ENCODE assay signal across 35 cellular contexts in genomic region chr16:14416184-14416583, GRCh38.
"Had no signal": no experiment of that assay in that cellular context is flagged by ENCODE, and none has a peak within 500 bp of the region (broad histone marks: within the 10 kb centered on the region; RNA-seq: fewer than 3 reads in every experiment).

No MANE protein-coding gene starts in this region.

- ATAC-seq: activated CD4-positive, alpha-beta T cell treated with anti-CD3 and anti-CD28 coated beads for 36 hours; activated CD4-positive, CD25-positive, alpha-beta regulatory T cell treated with anti-CD3 and anti-CD28 coated beads, Interleukin-2, amount 50 U/mL, for 24 hours; activated CD8-positive, alpha-beta memory T cell treated with anti-CD3 and anti-CD28 coated beads, Interleukin-2, amount 10 ng/mL, durations not matched to agents 7 days and 5 days; activated CD8-positive, alpha-beta T cell treated with anti-CD3 and anti-CD28 coated beads, Interleukin-2, amount 10 ng/mL, durations not matched to agents 7 days and 5 days; activated naive CD8-positive, alpha-beta T cell treated with anti-CD3 and anti-CD28 coated beads, Interleukin-2, amount 50 U/mL, for 24 hours; WTC11 had no signal

- H3K36me3 ChIP-seq: ascending aorta, WERI-Rb-1 had no signal

- H3K27me3 ChIP-seq: ascending aorta had no signal

- H3K9me3 Mint-ChIP-seq: activated CD4-positive, alpha-beta memory T cell treated with anti-CD3 and anti-CD28 coated beads, Interleukin-2, amount 10 ng/mL, durations not matched to agents 7 days and 5 days; activated naive CD4-positive, alpha-beta T cell treated with anti-CD3 and anti-CD28 coated beads, Interleukin-2, amount 10 ng/mL, durations not matched to agents 7 days and 5 days; activated naive CD4-positive, alpha-beta T cell treated with anti-CD3 and anti-CD28 coated beads, Interleukin-2, amount 50 U/mL, for 24 hours; activated naive CD8-positive, alpha-beta T cell treated with anti-CD3 and anti-CD28 coated beads, Interleukin-2, amount 50 U/mL, for 24 hours; activated T-cell treated with anti-CD3 and anti-CD28 coated beads, Interleukin-2, amount 50 U/mL, for 24 hours; activated T-helper 2 cell treated with anti-CD3 and anti-CD28 coated beads, Interferon-gamma antibody, Interleukin-2, Interleukin-4, amounts not matched to agents 10 μg/mL and 5 μg/mL and 100 μg/mL, durations not matched to agents 14 hours and 24 hours and 36 hours had no signal

- H3K27me3 Mint-ChIP-seq: activated CD4-positive, alpha-beta memory T cell treated with anti-CD3 and anti-CD28 coated beads, Interleukin-2, amount 10 ng/mL, durations not matched to agents 7 days and 5 days; activated CD4-positive, alpha-beta T cell treated with anti-CD3 and anti-CD28 coated beads for 36 hours; activated CD4-positive, alpha-beta T cell treated with anti-CD3 and anti-CD28 coated beads, Interleukin-2, amount 10 ng/mL, durations not matched to agents 7 days and 5 days; activated CD8-positive, alpha-beta memory T cell treated with anti-CD3 and anti-CD28 coated beads, Interleukin-2, amount 10 ng/mL, durations not matched to agents 7 days and 5 days; activated naive CD4-positive, alpha-beta T cell treated with anti-CD3 and anti-CD28 coated beads, Interleukin-2, amount 10 ng/mL, durations not matched to agents 7 days and 5 days; activated naive CD4-positive, alpha-beta T cell treated with anti-CD3 and anti-CD28 coated beads, Interleukin-2, amount 50 U/mL, for 24 hours; activated naive CD8-positive, alpha-beta T cell; activated naive CD8-positive, alpha-beta T cell treated with anti-CD3 and anti-CD28 coated beads, Interleukin-2, amount 10 ng/mL, durations not matched to agents 7 days and 5 days; activated naive CD8-positive, alpha-beta T cell treated with anti-CD3 and anti-CD28 coated beads, Interleukin-2, amount 50 U/mL, for 24 hours; activated T-cell treated with anti-CD3 and anti-CD28 coated beads, Interleukin-2, amount 50 U/mL, for 24 hours had no signal

- H3K36me3 Mint-ChIP-seq: activated CD8-positive, alpha-beta memory T cell treated with anti-CD3 and anti-CD28 coated beads, Interleukin-2, amount 10 ng/mL, durations not matched to agents 7 days and 5 days; activated naive CD4-positive, alpha-beta T cell treated with anti-CD3 and anti-CD28 coated beads, Interleukin-2, amount 10 ng/mL, durations not matched to agents 7 days and 5 days; activated naive CD8-positive, alpha-beta T cell; activated naive CD8-positive, alpha-beta T cell treated with anti-CD3 and anti-CD28 coated beads, Interleukin-2, amount 10 ng/mL, durations not matched to agents 7 days and 5 days; brain had no signal

- DNase-seq: activated CD4-positive, alpha-beta memory T cell treated with anti-CD3 and anti-CD28 coated beads, Interleukin-2, amount 10 ng/mL, durations not matched to agents 7 days and 5 days; activated CD4-positive, alpha-beta T cell treated with anti-CD3 and anti-CD28 coated beads for 1 hour; activated CD4-positive, alpha-beta T cell treated with anti-CD3 and anti-CD28 coated beads for 36 hours; activated CD4-positive, alpha-beta T cell treated with anti-CD3 and anti-CD28 coated beads for 48 hours; activated CD4-positive, alpha-beta T cell treated with anti-CD3 and anti-CD28 coated beads, Interleukin-2, amount 10 ng/mL, durations not matched to agents 7 days and 5 days; activated CD4-positive, alpha-beta T cell treated with anti-CD3 and anti-CD28 coated beads, Interleukin-2, amount 50 U/mL, for 48 hours; activated CD4-positive, CD25-positive, alpha-beta regulatory T cell; activated CD8-positive, alpha-beta memory T cell treated with anti-CD3 and anti-CD28 coated beads for 24 hours; activated CD8-positive, alpha-beta memory T cell treated with anti-CD3 and anti-CD28 coated beads, Interleukin-2, amount 10 ng/mL, durations not matched to agents 7 days and 5 days; activated CD8-positive, alpha-beta memory T cell treated with anti-CD3 and anti-CD28 coated beads, Interleukin-2, amount 50 U/mL, for 48 hours; activated CD8-positive, alpha-beta T cell treated with anti-CD3 and anti-CD28 coated beads, Interleukin-2, amount 10 ng/mL, durations not matched to agents 7 days and 5 days; activated effector memory CD4-positive, alpha-beta T cell treated with Interleukin-2 at 50 U/mL for 16 hours; activated gamma-delta T cell; activated naive CD4-positive, alpha-beta T cell treated with anti-CD3 and anti-CD28 coated beads, Interleukin-2, amount 10 ng/mL, durations not matched to agents 7 days and 5 days; activated naive CD4-positive, alpha-beta T cell treated with Interleukin-2 at 50 U/mL for 16 hours; activated naive CD8-positive, alpha-beta T cell treated with anti-CD3 and anti-CD28 coated beads, Interleukin-2, amount 10 ng/mL, durations not matched to agents 7 days and 5 days; activated naive CD8-positive, alpha-beta T cell treated with anti-CD3 and anti-CD28 coated beads, Interleukin-2, amount 50 U/mL, for 24 hours; activated T-cell treated with anti-CD3 and anti-CD28 coated beads, Interleukin-2, amount 50 U/mL, for 24 hours; amygdala; anterior cingulate cortex; central memory CD4-positive, alpha-beta T cell; T-helper 1 cell; T-helper 2 cell; T-helper 9 cell; WERI-Rb-1 had no signal

- H3K4me1 Mint-ChIP-seq: activated CD4-positive, alpha-beta memory T cell treated with anti-CD3 and anti-CD28 coated beads, Interleukin-2, amount 10 ng/mL, durations not matched to agents 7 days and 5 days; activated CD4-positive, alpha-beta T cell treated with anti-CD3 and anti-CD28 coated beads for 36 hours; activated CD4-positive, alpha-beta T cell treated with anti-CD3 and anti-CD28 coated beads, Interleukin-2, amount 10 ng/mL, durations not matched to agents 7 days and 5 days; activated naive CD4-positive, alpha-beta T cell treated with anti-CD3 and anti-CD28 coated beads, Interleukin-2, amount 10 ng/mL, durations not matched to agents 7 days and 5 days; activated naive CD4-positive, alpha-beta T cell treated with anti-CD3 and anti-CD28 coated beads, Interleukin-2, amount 50 U/mL, for 24 hours; activated naive CD8-positive, alpha-beta T cell treated with anti-CD3 and anti-CD28 coated beads, Interleukin-2, amount 10 ng/mL, durations not matched to agents 7 days and 5 days; activated naive CD8-positive, alpha-beta T cell treated with anti-CD3 and anti-CD28 coated beads, Interleukin-2, amount 50 U/mL, for 24 hours; WTC11 had no signal

- H3K27ac ChIP-seq: ascending aorta, WERI-Rb-1 had no signal

- H3K4me3 ChIP-seq: ascending aorta had no signal

- H3K9me3 ChIP-seq: ascending aorta had no signal

- H3K4me3 Mint-ChIP-seq: activated CD4-positive, alpha-beta memory T cell treated with anti-CD3 and anti-CD28 coated beads, Interleukin-2, amount 10 ng/mL, durations not matched to agents 7 days and 5 days; activated CD4-positive, alpha-beta T cell treated with anti-CD3 and anti-CD28 coated beads for 36 hours; activated CD4-positive, alpha-beta T cell treated with anti-CD3 and anti-CD28 coated beads, Interleukin-2, amount 10 ng/mL, durations not matched to agents 7 days and 5 days; activated CD8-positive, alpha-beta memory T cell treated with anti-CD3 and anti-CD28 coated beads, Interleukin-2, amount 10 ng/mL, durations not matched to agents 7 days and 5 days; activated CD8-positive, alpha-beta T cell treated with anti-CD3 and anti-CD28 coated beads, Interleukin-2, amount 10 ng/mL, durations not matched to agents 7 days and 5 days; activated naive CD4-positive, alpha-beta T cell treated with anti-CD3 and anti-CD28 coated beads, Interleukin-2, amount 10 ng/mL, durations not matched to agents 7 days and 5 days; activated naive CD4-positive, alpha-beta T cell treated with anti-CD3 and anti-CD28 coated beads, Interleukin-2, amount 50 U/mL, for 24 hours; activated naive CD8-positive, alpha-beta T cell; activated naive CD8-positive, alpha-beta T cell treated with anti-CD3 and anti-CD28 coated beads, Interleukin-2, amount 10 ng/mL, durations not matched to agents 7 days and 5 days; activated naive CD8-positive, alpha-beta T cell treated with anti-CD3 and anti-CD28 coated beads, Interleukin-2, amount 50 U/mL, for 24 hours; activated T-cell treated with anti-CD3 and anti-CD28 coated beads, Interleukin-2, amount 50 U/mL, for 24 hours; brain; T-helper 1 cell treated with Interleukin-12 subunit alpha and Interleukin-12 subunit beta and Interleukin-4 antibody, amounts not matched to agents 30 μg/mL and 1 μg/mL, for 36 hours; T-helper 2 cell treated with Interferon-gamma antibody and Interleukin-4, amounts not matched to agents 5 μg/mL and 100 μg/mL, for 36 hours; WTC11 had no signal

- H3K27ac Mint-ChIP-seq: activated CD4-positive, alpha-beta memory T cell treated with anti-CD3 and anti-CD28 coated beads, Interleukin-2, amount 10 ng/mL, durations not matched to agents 7 days and 5 days; activated CD4-positive, alpha-beta T cell treated with anti-CD3 and anti-CD28 coated beads for 36 hours; activated CD4-positive, alpha-beta T cell treated with anti-CD3 and anti-CD28 coated beads, Interleukin-2, amount 10 ng/mL, durations not matched to agents 7 days and 5 days; activated CD8-positive, alpha-beta memory T cell treated with anti-CD3 and anti-CD28 coated beads, Interleukin-2, amount 10 ng/mL, durations not matched to agents 7 days and 5 days; activated CD8-positive, alpha-beta T cell treated with anti-CD3 and anti-CD28 coated beads, Interleukin-2, amount 10 ng/mL, durations not matched to agents 7 days and 5 days; activated naive CD4-positive, alpha-beta T cell treated with anti-CD3 and anti-CD28 coated beads, Interleukin-2, amount 10 ng/mL, durations not matched to agents 7 days and 5 days; activated naive CD4-positive, alpha-beta T cell treated with anti-CD3 and anti-CD28 coated beads, Interleukin-2, amount 50 U/mL, for 24 hours; activated naive CD8-positive, alpha-beta T cell; activated naive CD8-positive, alpha-beta T cell treated with anti-CD3 and anti-CD28 coated beads, Interleukin-2, amount 10 ng/mL, durations not matched to agents 7 days and 5 days; activated naive CD8-positive, alpha-beta T cell treated with anti-CD3 and anti-CD28 coated beads, Interleukin-2, amount 50 U/mL, for 24 hours; activated T-cell treated with anti-CD3 and anti-CD28 coated beads, Interleukin-2, amount 50 U/mL, for 24 hours; activated T-helper 2 cell treated with anti-CD3 and anti-CD28 coated beads, Interferon-gamma antibody, Interleukin-2, Interleukin-4, amounts not matched to agents 10 μg/mL and 5 μg/mL and 100 μg/mL, durations not matched to agents 14 hours and 24 hours and 36 hours; brain; T-helper 1 cell treated with Interleukin-12 subunit alpha and Interleukin-12 subunit beta and Interleukin-4 antibody, amounts not matched to agents 30 μg/mL and 1 μg/mL, for 36 hours; T-helper 2 cell treated with Interferon-gamma antibody and Interleukin-4, amounts not matched to agents 5 μg/mL and 100 μg/mL, for 36 hours; WTC11 had no signal

- FAIRE-seq: TTC549 had no signal
